In genomic region chr12:50101663-50102062, GRCh38 we compare ENCODE assay signal across 8 cellular contexts. TPM values are rescaled to one million over a fixed set of nuclear protein-coding genes. Genes with fewer than 3 reads are reported as not detected.
DNase-seq lines count a peak whose midpoint lies in the region; ATAC-seq and TF ChIP-seq lines count a peak whose summit lies in the region.

No MANE protein-coding gene starts in this region.

- H3K4me3 Mint-ChIP-seq in HFFc6: no peak overlapping the region

- peaks cover 3% of the 10 kb centered on the region for H3K36me3 ChIP-seq in kidney epithelial cell (ENCODE audit: control insufficient read depth, insufficient read depth, low read length)

- H3K27ac Mint-ChIP-seq in HFFc6: peak overlapping the region; percentile 53

- in situ Hi-C loops in GM13976 (cut with MboI; ENCODE audit: low sequenced_read_pairs, unreplicated experiment): no loop called here

- POLR2A ChIA-PET in AG04449 (lab: Yijun Ruan, JAX): interaction anchor here (0.8 to 3.0 kb wide), 4 partner anchors 10 to 120 kb away, joined by 3 to 17 read pairs (median 3); partner anchors contain the start of gene COX14

- peaks cover 18% of the 10 kb centered on the region for H3K36me3 Mint-ChIP-seq in HFFc6 (ENCODE audit: low read depth)

- no peaks in the 10 kb centered on the region for H3K9me3 Mint-ChIP-seq in HFFc6

- CTCF ChIA-PET in AG04449 (lab: Yijun Ruan, JAX): interaction anchor here (0.8 to 7.0 kb wide), 9 partner anchors 8 to 213 kb away, joined by 3 to 144 read pairs (median 6); partner anchors contain the start of genes COX14 and SMARCD1

- no peak overlapping the region for H3K4me3 ChIP-seq in AG04449 (ENCODE audit: low read depth, low read length)
- no peak overlapping the region for H3K4me3 ChIP-seq in kidney epithelial cell (ENCODE audit: low read depth, low read length)

- H3K27me3 ChIP-seq in kidney epithelial cell (ENCODE audit: control insufficient read depth, insufficient read depth, low read length): peaks cover 3% of the 10 kb centered on the region

- ATAC-seq in HG02642 (IDR thresholded peaks at IDR 0.05; ENCODE audit: poor library complexity, unreplicated experiment): no peak

- DNase-seq in AG04449 (ENCODE audit: low read depth, low spot score) (no peak), HFFc6 (peak; percentile 51), amniotic stem cell (lab: John Stamatoyannopoulos, UW) (peak; percentile 25), kidney epithelial cell (ENCODE audit: low read depth) (no peak), NCI-H2029 (lab: John Stamatoyannopoulos, UW) (no peak), NCI-H2029 treated with DMSO at 0.1 percent for 48 hours (lab: John Stamatoyannopoulos, UW) (no peak), GM13976 (ENCODE audit: low spot score) (no peak)

- H3K4me1 Mint-ChIP-seq in HFFc6 (ENCODE audit: low read depth): peaks cover 34% of the 10 kb centered on the region

- TF ChIP-seq CTCF in AG04449 (IDR thresholded peaks at IDR 0.05; ENCODE audit: insufficient read depth, low read length, missing control alignments): peak; percentile 46
- peak; percentile 73 for TF ChIP-seq CTCF in HFFc6 (IDR thresholded peaks at IDR 0.05)
- TF ChIP-seq CTCF in kidney epithelial cell (IDR thresholded peaks at IDR 0.05; ENCODE audit: insufficient read depth, low read length, poor library complexity, severe bottlenecking): peak; percentile 46
- no peak for TF ChIP-seq CTCF in GM13976 (IDR thresholded peaks at IDR 0.05; ENCODE audit: borderline replicate concordance, control extremely low read depth, extremely low read depth, insufficient read depth, missing control alignments)

- peaks cover 9% of the 10 kb centered on the region for H3K27me3 Mint-ChIP-seq in HFFc6 (ENCODE audit: insufficient read depth)

RNA-seq across cellular contexts. Expression of gene GPD1, which starts 2.1 kb away (rescaled TPM):
- total RNA-seq in HFFc6 (2021; fragmentation: NEBNext Ultra II Directional; extraction: Animal tissue kit (Norgen Biotek cat#: 25700)): under 1 TPM in 1 of 6 experiments, not detected in 5; 0.20 TPM
- total RNA-seq in kidney epithelial cell: 0.04 and 0.14 TPM in 2 replicates

RNA-seq across cellular contexts. Expression of gene COX14, which starts 10.4 kb away (rescaled TPM):
- total RNA-seq in HFFc6 (2021; fragmentation: NEBNext Ultra II Directional; extraction: Animal tissue kit (Norgen Biotek cat#: 25700)): 10 to 100 TPM; 44.4 to 77.8 (median 53.4) TPM
- 35.5 and 53.7 TPM in 2 replicates for total RNA-seq in kidney epithelial cell

RNA-seq across cellular contexts. Expression of gene SMARCD1, which starts 16.5 kb away (rescaled TPM):
- 10 to 100 TPM; 37.6 to 59.1 (median 44.2) TPM for total RNA-seq in HFFc6 (2021; fragmentation: NEBNext Ultra II Directional; extraction: Animal tissue kit (Norgen Biotek cat#: 25700))
- total RNA-seq in kidney epithelial cell: 133 and 165 TPM in 2 replicates

RNA-seq across cellular contexts. Expression of gene ASIC1, which starts 44.3 kb away (rescaled TPM):
- 1 to 10 TPM; 1.3 to 2.4 (median 1.6) TPM for total RNA-seq in HFFc6 (2021; fragmentation: NEBNext Ultra II Directional; extraction: Animal tissue kit (Norgen Biotek cat#: 25700))
- total RNA-seq in kidney epithelial cell: 0.75 and 3.6 TPM in 2 replicates

Comparison
In these comparisons a context has a peak if more than half of its experiments do, and no peak if none do; other contexts are left out.
1. DNase-seq: peak in HFFc6 (single experiment) and amniotic stem cell (single experiment); none in AG04449 (single experiment), kidney epithelial cell (single experiment), NCI-H2029 (single experiment), NCI-H2029 treated with DMSO at 0.1 percent for 48 hours (single experiment) and GM13976 (single experiment).